9 cellular contexts compared by ENCODE assay signal in the genomic region with DNA sequence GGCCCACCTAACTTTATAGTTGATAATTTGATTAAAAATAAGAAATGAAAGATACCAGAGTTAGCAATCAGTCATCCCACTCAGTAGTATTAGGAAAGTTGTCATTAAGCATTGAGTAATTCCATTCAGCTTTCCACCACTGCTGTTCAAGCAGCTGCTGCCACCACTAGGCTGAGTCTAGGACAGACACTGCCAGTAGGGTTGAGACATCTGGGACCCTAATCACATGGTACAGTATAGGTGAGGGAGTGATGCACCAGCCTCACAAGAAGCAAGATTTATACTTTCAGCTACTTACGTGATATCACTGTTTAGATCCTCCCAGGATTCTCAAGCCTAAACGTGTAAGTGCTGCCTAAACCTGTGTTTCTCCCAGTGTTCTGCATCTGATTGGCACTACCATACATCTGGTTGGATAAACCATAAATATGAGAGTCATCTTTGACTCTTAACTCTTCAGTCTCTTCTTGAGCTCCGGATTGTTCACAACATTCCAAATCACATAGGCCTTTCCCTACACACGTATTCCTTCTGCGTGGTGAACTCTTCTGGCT. TPM values are rescaled to one million over a fixed set of nuclear protein-coding genes. Genes with fewer than 3 reads are reported as not detected.
DNase-seq lines count a peak whose midpoint lies in the region; ATAC-seq, FAIRE-seq and TF ChIP-seq lines count a peak whose summit lies in the region.
"Had no signal": no experiment of that assay in that cellular context is flagged by ENCODE, and none has a peak within 500 bp of the region (broad histone marks: within the 10 kb centered on the region; RNA-seq: fewer than 3 reads in every experiment).

No MANE protein-coding gene starts in this region.

- H3K4me3 ChIP-seq in ACC112 (ENCODE audit: low read depth, low read length) (peak overlapping the region; percentile 98), pancreas (peak overlapping the region in 1 of 4 donors; percentile 85)
- H3K4me3 ChIP-seq in naive thymus-derived CD4-positive, alpha-beta T cell (ENCODE audit: low read length): no peak overlapping the region
- H3K4me3 ChIP-seq: thoracic aorta had no signal

- H3K27me3 Mint-ChIP-seq in activated naive CD8-positive, alpha-beta T cell: no peaks in the 10 kb centered on the region
- H3K27me3 Mint-ChIP-seq in naive thymus-derived CD4-positive, alpha-beta T cell: no peaks in the 10 kb centered on the region

- H3K79me2 ChIP-seq in ACC112 (ENCODE audit: control insufficient read depth, insufficient read depth, low read length, unreplicated experiment): peaks cover 70% of the 10 kb centered on the region

- H3K4me1 ChIP-seq in ACC112 (ENCODE audit: control insufficient read depth, insufficient read depth, low read length, unreplicated experiment) (peaks cover 21% of the 10 kb centered on the region), pancreas (peaks cover 0 to 24% (median 18%) of the 10 kb centered on the region in 3 donors)
- H3K4me1 ChIP-seq in naive thymus-derived CD4-positive, alpha-beta T cell (ENCODE audit: control insufficient read depth in 2 of 2, insufficient read depth in 2 of 2, low read length in 2 of 2): peaks cover 20 to 23% of the 10 kb centered on the region in 2 donors

- H3K27me3 ChIP-seq in ACC112 (ENCODE audit: insufficient read depth, low read length) (no peaks in the 10 kb centered on the region), pancreas (no peaks in the 10 kb centered on the region)
- no peaks in the 10 kb centered on the region for H3K27me3 ChIP-seq in naive thymus-derived CD4-positive, alpha-beta T cell (ENCODE audit: control insufficient read depth in 2 of 2, insufficient read depth in 2 of 2, low read length in 2 of 2)

- peak overlapping the region; percentile 83 for H3K27ac Mint-ChIP-seq in activated naive CD8-positive, alpha-beta T cell
- peak overlapping the region in 2 of 9 donors; percentile 15 to 56 for H3K27ac Mint-ChIP-seq in naive thymus-derived CD4-positive, alpha-beta T cell

- H3K36me3 ChIP-seq in ACC112 (ENCODE audit: insufficient read depth, low read length) (peaks cover 17% of the 10 kb centered on the region), pancreas (peaks cover 0 to 10% (median 5%) of the 10 kb centered on the region in 3 donors)
- H3K36me3 ChIP-seq in naive thymus-derived CD4-positive, alpha-beta T cell (ENCODE audit: control insufficient read depth in 2 of 3, insufficient read depth in 3 of 3, low read length in 3 of 3): peaks cover 0 to 20% (median 0%) of the 10 kb centered on the region in 3 experiments

- no peak overlapping the region for H2AFZ ChIP-seq in ACC112 (ENCODE audit: low read length, unreplicated experiment)

- peaks cover 11% of the 10 kb centered on the region for H3K36me3 Mint-ChIP-seq in activated naive CD8-positive, alpha-beta T cell
- peaks cover 0 to 24% (median 21%) of the 10 kb centered on the region in 5 donors for H3K36me3 Mint-ChIP-seq in naive thymus-derived CD4-positive, alpha-beta T cell

- peak overlapping the region; percentile 76 for H3K4me3 Mint-ChIP-seq in activated naive CD8-positive, alpha-beta T cell
- H3K4me3 Mint-ChIP-seq in naive thymus-derived CD4-positive, alpha-beta T cell: peak overlapping the region in 8 of 10 donors; percentile 3 to 95 (median 68)

- POLR2A ChIA-PET in naive thymus-derived CD4-positive, alpha-beta T cell (lab: Charles Lee): interaction anchor here (0.8 to 1.2 kb wide), 5 partner anchors 11 to 693 kb away, joined by 3 to 6 read pairs (median 3); partner anchors contain the start of gene RAB3GAP1

- peak; percentile 40; the same call in 2 of the 3 replicates for TF ChIP-seq CTCF in GM12872 (IDR thresholded peaks at IDR 0.05; ENCODE audit: insufficient read depth, low read depth, low read length)
- TF ChIP-seq CTCF in pancreas (IDR thresholded peaks at IDR 0.05): no peak

- intact Hi-C loops in naive thymus-derived CD4-positive, alpha-beta T cell (cut with micrococcal nuclease): loop anchor here (5.0 to 10.0 kb wide), 5 partner anchors 372 to 1490 kb away; partner anchors contain the start of genes CXCR4 (in 1 of the 2) and MGAT5 (in 1 of the 2)
- intact Hi-C loops in pancreas (cut with DNase I): no loop called here

- CTCF ChIA-PET in naive thymus-derived CD4-positive, alpha-beta T cell (lab: Charles Lee): no interaction called here

- peaks cover 51% of the 10 kb centered on the region for H3K4me1 Mint-ChIP-seq in activated naive CD8-positive, alpha-beta T cell (ENCODE audit: low read depth)
- peaks cover 31 to 68% (median 61%) of the 10 kb centered on the region in 7 donors for H3K4me1 Mint-ChIP-seq in naive thymus-derived CD4-positive, alpha-beta T cell

- no peak for FAIRE-seq in pancreas (lab: Jason Lieb, UNC)

- 57 to 70% methylated on average over 5 of the region's 5 CpGs for WGBS in pancreas, 2 donors

- ATAC-seq in naive thymus-derived CD4-positive, alpha-beta T cell: no peak
- no peak for ATAC-seq in pancreas

- no peaks in the 10 kb centered on the region for H3K9me3 ChIP-seq in naive thymus-derived CD4-positive, alpha-beta T cell (ENCODE audit: control insufficient read depth in 2 of 3, low read length in 3 of 3)
- no peaks in the 10 kb centered on the region for H3K9me3 ChIP-seq in pancreas
- H3K9me3 ChIP-seq: thoracic aorta had no signal

- DNase-seq in MV-4-11 (lab: John Stamatoyannopoulos, UW): peak; percentile 44
- peak in 4 of 9 donors; percentile 5 to 14 (median 10) for DNase-seq in naive thymus-derived CD4-positive, alpha-beta T cell
- no peak for DNase-seq in pancreas
- DNase-seq in activated CD4-positive, CD25-positive, alpha-beta regulatory T cell (lab: John Stamatoyannopoulos, UW): no peak
- no peak for DNase-seq in stimulated activated naive CD4-positive, alpha-beta T cell treated with Interleukin-2 at 50 U/mL for 16 hours (lab: John Stamatoyannopoulos, UW)

- peaks cover 4% of the 10 kb centered on the region for H3K9me3 Mint-ChIP-seq in activated naive CD8-positive, alpha-beta T cell (ENCODE audit: low read depth)
- H3K9me3 Mint-ChIP-seq in naive thymus-derived CD4-positive, alpha-beta T cell: peaks cover 0 to 5% (median 0%) of the 10 kb centered on the region in 11 donors

- peak overlapping the region; percentile 72 for H3K27ac ChIP-seq in ACC112 (ENCODE audit: low read depth, low read length)
- H3K27ac ChIP-seq in naive thymus-derived CD4-positive, alpha-beta T cell (ENCODE audit: low read depth, low read length): no peak overlapping the region
- no peak overlapping the region for H3K27ac ChIP-seq in pancreas
- H3K27ac ChIP-seq: thoracic aorta had no signal

RNA-seq across cellular contexts. Expression of gene UBXN4, which starts 3.2 kb away (rescaled TPM):
- 100 to 1,000 TPM; 115 to 158 (median 145) TPM for total RNA-seq in naive thymus-derived CD4-positive, alpha-beta T cell
- polyA plus RNA-seq in naive thymus-derived CD4-positive, alpha-beta T cell: 100 to 1,000 TPM in 1 of 2 donors, 10 to 100 TPM in 1; 83.7 to 103 TPM
- total RNA-seq in pancreas: 10 to 100 TPM; 65.0 to 80.2 (median 68.9) TPM
- polyA plus RNA-seq in pancreas: 10 to 100 TPM; 33.6 to 66.2 TPM

Comparison
In these comparisons a context has a peak if more than half of its experiments do, and no peak if none do; other contexts are left out.
1. intact Hi-C loops: an anchor here in naive thymus-derived CD4-positive, alpha-beta T cell (5.0 to 10.0 kb wide); none called in pancreas.